8 cellular contexts compared by ENCODE assay signal in the genomic region with DNA sequence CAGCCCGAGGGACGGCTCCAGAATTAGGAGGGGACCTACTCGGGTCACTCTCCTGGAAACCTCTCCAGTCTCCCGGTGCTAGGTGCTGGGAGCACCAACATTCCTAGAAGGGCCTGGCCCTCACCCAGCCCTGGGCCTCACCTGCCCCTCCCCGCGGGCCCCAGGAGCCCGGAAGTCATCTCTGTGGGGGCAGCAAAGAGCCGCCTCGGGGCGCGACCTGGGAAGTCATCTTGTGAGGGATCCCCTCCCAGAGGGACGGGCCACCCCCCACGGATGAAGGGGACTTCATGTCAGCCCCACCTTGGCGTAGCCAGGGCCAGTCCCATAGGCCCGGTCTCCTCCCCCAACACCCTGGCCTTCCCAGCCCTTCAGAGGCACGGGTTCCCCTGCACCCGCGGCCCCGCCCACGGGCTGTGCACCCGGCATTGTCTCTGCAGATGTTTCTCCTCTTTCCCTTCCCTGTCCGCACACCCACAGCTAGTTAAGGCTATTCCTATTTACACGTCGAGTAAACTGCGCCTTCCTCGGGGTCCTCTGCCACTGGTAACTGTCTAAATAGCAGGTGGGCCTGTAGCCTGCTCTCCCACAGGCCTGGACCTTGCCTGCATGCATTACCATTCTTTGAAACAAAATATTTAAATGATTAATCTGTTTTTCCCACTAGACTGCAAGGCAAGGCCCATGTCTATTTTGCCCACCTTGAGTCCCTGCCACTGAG. TPM values are rescaled to one million over a fixed set of nuclear protein-coding genes. Genes with fewer than 3 reads are reported as not detected.
DNase-seq lines count a peak whose midpoint lies in the region; ATAC-seq and TF ChIP-seq lines count a peak whose summit lies in the region.

No MANE protein-coding gene starts in this region.

- DNase-seq in DMS153 treated with DMSO at 0.1 percent for 48 hours (lab: John Stamatoyannopoulos, UW; ENCODE audit: unreplicated experiment) (peak; percentile 45), breast epithelium (ENCODE audit: low spot score in 2 of 2) (no peak), kidney glomerular epithelial cell (lab: John Stamatoyannopoulos, UW) (peak; percentile 7), epidermal melanocyte (ENCODE audit: insufficient read length, low spot score) (no peak)
- peak; percentile 19 for DNase-seq in stimulated activated CD8-positive, alpha-beta memory T cell treated with anti-CD3 and anti-CD28 coated beads, Interleukin-12 subunit alpha, Interleukin-12 subunit beta, amount 100 ng/mL, for 4 hours (ENCODE audit: low read depth)

- no peaks in the 10 kb centered on the region for H3K9me3 ChIP-seq in breast epithelium

- H3K36me3 ChIP-seq in breast epithelium, result no peaks in the 10 kb centered on the region

- peak; percentile 43 for ATAC-seq in GM19438 (IDR thresholded peaks at IDR 0.05; ENCODE audit: low read depth, unreplicated experiment)
- peak; percentile 34 for ATAC-seq in HG03457 (IDR thresholded peaks at IDR 0.05; ENCODE audit: unreplicated experiment)
- peak; percentile 27 for ATAC-seq in SK-N-SH treated with all-trans-retinoic acid at 6 μM for 48 hours

- H3K27ac ChIP-seq in breast epithelium, result peak overlapping the region; percentile 88 to 90

- no peaks in the 10 kb centered on the region for H3K27me3 ChIP-seq in breast epithelium

- peak overlapping the region; percentile 69 to 92 (median 84) for H3K4me3 ChIP-seq in breast epithelium

- no peak for TF ChIP-seq CTCF in breast epithelium (IDR thresholded peaks at IDR 0.05)

- H3K4me1 ChIP-seq in breast epithelium, result peaks cover 0 to 6% of the 10 kb centered on the region in 2 donors

- TF ChIP-seq POLR2A in breast epithelium (IDR thresholded peaks at IDR 0.05), result no peak

- intact Hi-C loops in breast epithelium (cut with DNase I; ENCODE audit: low total_unique reads), result no loop called here

TF ChIP-seq in SK-N-SH treated with all-trans-retinoic acid at 6 μM for 48 hours, 23 proteins besides CTCF, POLR2A, EP300 and RAD21:
- TF ChIP-seq BACH2 (CRISPR knock-in tag; IDR thresholded peaks at IDR 0.05; ENCODE audit: borderline replicate concordance) (no peak), CREB5 (CRISPR knock-in tag; IDR thresholded peaks at IDR 0.05; ENCODE audit: low read depth) (no peak), ESRRG (CRISPR knock-in tag; IDR thresholded peaks at IDR 0.05) (no peak), ZNF565 (CRISPR knock-in tag; conservative IDR thresholded peaks at IDR 0.05; ENCODE audit: low read depth) (no peak), ZC3H10 (CRISPR knock-in tag; IDR thresholded peaks at IDR 0.05) (no peak), ISL1 (CRISPR knock-in tag; IDR thresholded peaks at IDR 0.05) (no peak), ZNF70 (CRISPR knock-in tag; IDR thresholded peaks at IDR 0.05) (no peak), ZNF8 (CRISPR knock-in tag; IDR thresholded peaks at IDR 0.05) (no peak)
- TF ChIP-seq, protein P1, sequence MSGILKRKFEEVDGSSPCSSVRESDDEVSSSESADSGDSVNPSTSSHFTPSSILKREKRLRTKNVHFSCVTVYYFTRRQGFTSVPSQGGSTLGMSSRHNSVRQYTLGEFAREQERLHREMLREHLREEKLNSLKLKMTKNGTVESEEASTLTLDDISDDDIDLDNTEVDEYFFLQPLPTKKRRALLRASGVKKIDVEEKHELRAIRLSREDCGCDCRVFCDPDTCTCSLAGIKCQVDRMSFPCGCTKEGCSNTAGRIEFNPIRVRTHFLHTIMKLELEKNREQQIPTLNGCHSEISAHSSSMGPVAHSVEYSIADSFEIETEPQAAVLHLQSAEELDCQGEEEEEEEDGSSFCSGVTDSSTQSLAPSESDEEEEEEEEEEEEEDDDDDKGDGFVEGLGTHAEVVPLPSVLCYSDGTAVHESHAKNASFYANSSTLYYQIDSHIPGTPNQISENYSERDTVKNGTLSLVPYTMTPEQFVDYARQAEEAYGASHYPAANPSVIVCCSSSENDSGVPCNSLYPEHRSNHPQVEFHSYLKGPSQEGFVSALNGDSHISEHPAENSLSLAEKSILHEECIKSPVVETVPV (CRISPR knock-in tag; IDR thresholded peaks at IDR 0.05), result no peak

RNA-seq across cellular contexts. Expression of gene RNASET2, which starts 0.9 kb away (rescaled TPM):
- total RNA-seq in breast epithelium, result 10 to 100 TPM; 35.1 to 82.9 (median 80.6) TPM

RNA-seq across cellular contexts. Expression of gene CEP43, which starts 42.0 kb away (rescaled TPM):
- 10 to 100 TPM; 11.2 to 32.6 (median 22.6) TPM for total RNA-seq in breast epithelium

Comparison
In these comparisons a context has a peak if more than half of its experiments do, and no peak if none do; other contexts are left out.
1. DNase-seq: peak in DMS153 treated with DMSO at 0.1 percent for 48 hours (single experiment), kidney glomerular epithelial cell (single experiment) and stimulated activated CD8-positive, alpha-beta memory T cell treated with anti-CD3 and anti-CD28 coated beads, Interleukin-12 subunit alpha, Interleukin-12 subunit beta, amount 100 ng/mL, for 4 hours (single experiment); none in breast epithelium (0 of 2) and epidermal melanocyte (single experiment).
2. Peak in every context shown above with its lines, with median percentiles within 50 percentile points of each other: ATAC-seq.